8 cellular contexts compared by ENCODE assay signal in the genomic region with DNA sequence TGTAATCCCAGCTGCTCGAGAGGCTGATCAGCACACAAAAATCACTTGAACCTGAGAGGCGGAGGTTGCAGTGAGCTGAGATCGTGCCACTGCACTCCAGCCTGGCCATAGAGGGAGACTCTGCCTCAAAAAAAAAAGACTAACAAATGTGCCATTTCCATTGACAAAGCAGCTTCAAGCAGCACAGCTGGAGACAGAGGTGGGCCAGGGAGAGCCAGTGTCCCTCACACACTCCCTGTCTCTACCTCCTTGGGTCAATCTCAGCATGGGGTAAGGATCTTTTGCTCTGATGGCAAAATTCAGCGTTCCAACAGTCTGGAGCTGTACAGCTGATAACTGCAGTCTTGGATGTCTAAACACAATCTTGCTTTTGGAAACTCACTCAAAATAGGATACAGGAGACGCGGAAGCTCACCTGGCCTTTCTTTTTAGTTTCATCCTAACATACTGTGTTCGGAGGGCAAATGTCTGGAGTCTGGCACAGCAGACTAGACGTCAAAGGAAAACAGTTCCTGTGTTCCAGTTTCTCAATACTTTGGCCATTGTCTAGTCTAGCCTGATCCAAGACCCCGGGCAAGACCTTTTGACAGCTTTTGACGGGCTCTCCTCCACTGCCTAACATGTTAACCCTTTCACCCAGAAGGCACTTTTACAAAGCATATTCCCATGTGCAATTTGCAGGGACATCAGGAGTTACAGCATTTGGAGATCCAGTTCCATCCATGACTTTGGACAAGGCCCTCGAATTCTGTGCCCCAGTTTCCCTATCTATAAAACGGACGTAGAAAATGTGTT. TPM values are rescaled to one million over a fixed set of nuclear protein-coding genes. Genes with fewer than 3 reads are reported as not detected.
DNase-seq lines count a peak whose midpoint lies in the region; ATAC-seq and TF ChIP-seq lines count a peak whose summit lies in the region.

No MANE protein-coding gene starts in this region.

- H3K27ac ChIP-seq in WERI-Rb-1, result peak overlapping the region; percentile 97

- H3K36me3 ChIP-seq in WERI-Rb-1, result peaks cover 62% of the 10 kb centered on the region

- no peak for DNase-seq in WERI-Rb-1
- no peak for DNase-seq in fibroblast of villous mesenchyme (ENCODE audit: low read depth)
- no peak for DNase-seq in retinal pigment epithelial cell (ENCODE audit: low read depth)
- DNase-seq in MV-4-11 (lab: John Stamatoyannopoulos, UW), result no peak
- no peak for DNase-seq in hippocampal formation (lab: John Stamatoyannopoulos, UW)
- no peak for DNase-seq in NCI-H446 treated with DMSO at 0.1 percent for 48 hours (lab: John Stamatoyannopoulos, UW)

- H3K9me3 ChIP-seq in WERI-Rb-1 (ENCODE audit: severe bottlenecking), result no peaks in the 10 kb centered on the region

- no peaks in the 10 kb centered on the region for H3K27me3 ChIP-seq in WERI-Rb-1 (ENCODE audit: insufficient read depth, low read depth, severe bottlenecking)

- no peak for ATAC-seq in HG03175 (IDR thresholded peaks at IDR 0.05; ENCODE audit: unreplicated experiment)

- H3K4me3 ChIP-seq in GM12875 (ENCODE audit: low read depth, low read length) (peak overlapping the region; percentile 90), WERI-Rb-1 (ENCODE audit: low read depth, low read length) (peak overlapping the region; percentile 69), fibroblast of villous mesenchyme (ENCODE audit: low read depth, low read length) (peak overlapping the region; percentile 84), retinal pigment epithelial cell (ENCODE audit: low read length) (peak overlapping the region; percentile 71)

- TF ChIP-seq CTCF in GM12875 (IDR thresholded peaks at IDR 0.05; ENCODE audit: borderline replicate concordance, insufficient read depth, low read depth, low read length), result no peak
- TF ChIP-seq CTCF in WERI-Rb-1 (IDR thresholded peaks at IDR 0.05; ENCODE audit: low read depth, low read length), result no peak
- no peak for TF ChIP-seq CTCF in fibroblast of villous mesenchyme (IDR thresholded peaks at IDR 0.05; ENCODE audit: insufficient read depth, low read depth, low read length)
- TF ChIP-seq CTCF in retinal pigment epithelial cell (conservative IDR thresholded peaks at IDR 0.05; ENCODE audit: low read depth, low read length), result no peak

RNA-seq across cellular contexts. Expression of a gene that starts 2.9 kb away (rescaled TPM):
- 59.9 and 74.7 TPM in 2 replicates for total RNA-seq in fibroblast of villous mesenchyme
